34 cellular contexts compared by ENCODE assay signal in genomic region chr2:26899500-26900164, GRCh38. TPM values are rescaled to one million over a fixed set of nuclear protein-coding genes. Genes with fewer than 3 reads are reported as not detected.
"Had no signal": no experiment of that assay in that cellular context is flagged by ENCODE, and none has a peak within 500 bp of the region (broad histone marks: within the 10 kb centered on the region; RNA-seq: fewer than 3 reads in every experiment).

No MANE protein-coding gene starts in this region.

- H3K9me3 ChIP-seq: body of pancreas had no signal

- H3K4me3 ChIP-seq: body of pancreas, MG63, PC-9 had no signal

- H3K27ac Mint-ChIP-seq: activated CD8-positive, alpha-beta T cell treated with anti-CD3 and anti-CD28 coated beads for 36 hours; activated naive CD4-positive, alpha-beta T cell treated with anti-CD3 and anti-CD28 coated beads, Interleukin-2, amount 50 U/mL, for 24 hours; activated naive CD8-positive, alpha-beta T cell treated with anti-CD3 and anti-CD28 coated beads, Interleukin-2, amount 10 ng/mL, durations not matched to agents 7 days and 5 days; activated T-cell treated with anti-CD3 and anti-CD28 coated beads, Interleukin-2, amount 50 U/mL, for 24 hours; activated T-helper 2 cell treated with anti-CD3 and anti-CD28 coated beads, Interferon-gamma antibody, Interleukin-2, Interleukin-4, amounts not matched to agents 10 μg/mL and 5 μg/mL and 100 μg/mL, durations not matched to agents 14 hours and 24 hours and 36 hours had no signal

- H3K4me3 Mint-ChIP-seq: activated CD8-positive, alpha-beta T cell treated with anti-CD3 and anti-CD28 coated beads for 36 hours; activated naive CD4-positive, alpha-beta T cell treated with anti-CD3 and anti-CD28 coated beads, Interleukin-2, amount 50 U/mL, for 24 hours; activated naive CD8-positive, alpha-beta T cell treated with anti-CD3 and anti-CD28 coated beads, Interleukin-2, amount 10 ng/mL, durations not matched to agents 7 days and 5 days; activated T-cell treated with anti-CD3 and anti-CD28 coated beads, Interleukin-2, amount 50 U/mL, for 24 hours had no signal

- ATAC-seq: activated CD8-positive, alpha-beta T cell treated with anti-CD3 and anti-CD28 coated beads for 36 hours; body of pancreas had no signal

- H3K4me1 ChIP-seq: body of pancreas had no signal

- H3K36me3 ChIP-seq: MG63 had no signal

- H3K27ac ChIP-seq: body of pancreas, PC-9, RWPE1, WERI-Rb-1 had no signal

- DNase-seq: activated CD4-positive, alpha-beta T cell treated with anti-CD3 and anti-CD28 coated beads for 1 hour; activated CD4-positive, alpha-beta T cell treated with anti-CD3 and anti-CD28 coated beads for 48 hours; activated CD4-positive, CD25-positive, alpha-beta regulatory T cell; activated CD8-positive, alpha-beta T cell treated with anti-CD3 and anti-CD28 coated beads for 36 hours; activated gamma-delta T cell; activated naive CD4-positive, alpha-beta T cell treated with Interleukin-2 at 50 U/mL for 16 hours; activated naive CD8-positive, alpha-beta T cell treated with anti-CD3 and anti-CD28 coated beads, Interleukin-2, amount 10 ng/mL, durations not matched to agents 7 days and 5 days; activated T-cell treated with anti-CD3 and anti-CD28 coated beads, Interleukin-2, amount 50 U/mL, for 24 hours; amygdala; body of pancreas; Kasumi-1; KG1; MG63; NCI-H1048; NCI-H1105 treated with DMSO at 0.1 percent for 48 hours; NCI-H1436 treated with DMSO at 0.1 percent for 48 hours; NCI-H1694 treated with DMSO at 0.1 percent for 48 hours; NCI-H2029; NCI-H345; NCI-H526; NCI-H748 treated with DMSO at 0.1 percent for 48 hours; PC-9; Right ventricle myocardium superior; SW 1271; T-helper 1 cell; T-helper 2 cell; T1000; WERI-Rb-1 had no signal

- H3K4me2 ChIP-seq: PC-9 had no signal

- H3K36me3 Mint-ChIP-seq: activated naive CD4-positive, alpha-beta T cell treated with anti-CD3 and anti-CD28 coated beads, Interleukin-2, amount 50 U/mL, for 24 hours; activated naive CD8-positive, alpha-beta T cell treated with anti-CD3 and anti-CD28 coated beads, Interleukin-2, amount 10 ng/mL, durations not matched to agents 7 days and 5 days had no signal

- H2AFZ ChIP-seq: PC-9 had no signal

- H3K27me3 ChIP-seq: body of pancreas, MG63 had no signal

- H3K4me1 Mint-ChIP-seq: activated naive CD4-positive, alpha-beta T cell treated with anti-CD3 and anti-CD28 coated beads, Interleukin-2, amount 50 U/mL, for 24 hours; activated naive CD8-positive, alpha-beta T cell treated with anti-CD3 and anti-CD28 coated beads, Interleukin-2, amount 10 ng/mL, durations not matched to agents 7 days and 5 days had no signal

- H3K9me3 Mint-ChIP-seq: activated CD8-positive, alpha-beta T cell treated with anti-CD3 and anti-CD28 coated beads for 36 hours; activated naive CD4-positive, alpha-beta T cell treated with anti-CD3 and anti-CD28 coated beads, Interleukin-2, amount 50 U/mL, for 24 hours; activated naive CD8-positive, alpha-beta T cell treated with anti-CD3 and anti-CD28 coated beads, Interleukin-2, amount 10 ng/mL, durations not matched to agents 7 days and 5 days; activated T-cell treated with anti-CD3 and anti-CD28 coated beads, Interleukin-2, amount 50 U/mL, for 24 hours; activated T-helper 2 cell treated with anti-CD3 and anti-CD28 coated beads, Interferon-gamma antibody, Interleukin-2, Interleukin-4, amounts not matched to agents 10 μg/mL and 5 μg/mL and 100 μg/mL, durations not matched to agents 14 hours and 24 hours and 36 hours had no signal

- H3K27me3 Mint-ChIP-seq: activated T-cell treated with anti-CD3 and anti-CD28 coated beads, Interleukin-2, amount 50 U/mL, for 24 hours had no signal

RNA-seq across cellular contexts. Expression of gene DPYSL5, which starts 51.7 kb away (rescaled TPM):
- total RNA-seq: activated CD8-positive, alpha-beta memory T cell treated with anti-CD3 and anti-CD28 coated beads for 36 hours; activated CD8-positive, alpha-beta T cell treated with anti-CD3 and anti-CD28 coated beads for 36 hours; activated naive CD8-positive, alpha-beta T cell treated with anti-CD3 and anti-CD28 coated beads, Interleukin-2, amount 10 ng/mL, durations not matched to agents 7 days and 5 days; activated T-helper 2 cell treated with anti-CD3 and anti-CD28 coated beads, Interferon-gamma antibody, Interleukin-2, Interleukin-4, amounts not matched to agents 10 μg/mL and 5 μg/mL and 100 μg/mL, durations not matched to agents 14 hours and 24 hours and 36 hours; body of pancreas; bronchial epithelial cell; OCI-LY7; PC-9; Right ventricle myocardium superior had no signal
